15 cellular contexts compared by ENCODE assay signal in the genomic region with DNA sequence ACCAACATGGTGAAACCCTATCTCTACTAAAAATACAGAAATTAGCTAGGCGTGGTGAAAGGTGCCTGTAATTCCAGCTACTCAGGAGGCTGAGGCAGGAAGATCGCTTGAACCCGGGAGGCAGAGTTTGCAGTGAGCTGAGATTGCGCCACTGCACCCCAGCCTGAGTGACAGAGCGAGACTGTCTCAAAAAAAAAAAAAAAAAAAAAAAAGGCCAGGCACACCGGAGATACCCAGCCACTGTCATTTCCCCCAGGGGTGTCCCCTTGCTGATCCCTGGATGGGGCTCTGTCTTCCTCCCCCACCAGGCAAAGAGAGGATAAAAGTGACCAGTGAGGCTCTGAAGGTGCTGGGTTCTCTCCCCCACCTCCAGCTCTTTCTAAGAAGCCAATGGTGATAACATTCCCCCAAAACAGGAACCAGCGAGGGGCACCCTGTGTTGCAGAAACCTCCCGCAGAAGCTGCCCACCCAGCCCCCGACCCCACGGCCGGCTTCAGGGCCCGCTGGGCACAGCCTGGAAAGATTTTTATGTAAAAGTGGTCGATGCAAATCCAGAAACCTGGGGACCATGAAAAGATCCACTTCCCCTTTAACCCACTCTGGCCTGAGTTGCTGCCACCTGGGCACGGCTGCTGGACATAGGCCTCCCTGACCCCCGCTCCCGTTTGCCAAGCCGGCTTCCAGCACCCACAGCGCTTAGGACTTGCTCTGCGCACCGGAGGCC.
DNase-seq lines count a peak whose midpoint lies in the region; ATAC-seq and TF ChIP-seq lines count a peak whose summit lies in the region.
"Had no signal": no experiment of that assay in that cellular context is flagged by ENCODE, and none has a peak within 500 bp of the region (broad histone marks: within the 10 kb centered on the region; RNA-seq: fewer than 3 reads in every experiment).

No MANE protein-coding gene starts in this region.

- no peaks in the 10 kb centered on the region for H3K36me3 ChIP-seq in DOHH2 (ENCODE audit: control insufficient read depth, low read length)
- H3K36me3 ChIP-seq: prostate gland had no signal

- no peaks in the 10 kb centered on the region for H3K27me3 Mint-ChIP-seq in effector memory CD8-positive, alpha-beta T cell

- TF ChIP-seq CTCF in DOHH2 (IDR thresholded peaks at IDR 0.05; ENCODE audit: low read depth, low read length, poor library complexity, severe bottlenecking) (no peak), NB4 (IDR thresholded peaks at IDR 0.05; ENCODE audit: low read depth, low read length) (no peak), omental fat pad (IDR thresholded peaks at IDR 0.05) (no peak)

- H3F3A ChIP-seq in DOHH2 (ENCODE audit: control insufficient read depth, insufficient read depth): peaks cover 32% of the 10 kb centered on the region

- peaks cover 3% of the 10 kb centered on the region for H3K36me3 Mint-ChIP-seq in effector memory CD8-positive, alpha-beta T cell (ENCODE audit: insufficient read depth)

- DNase-seq in NB4 (ENCODE audit: low read depth) (peak; percentile 39), omental fat pad (ENCODE audit: low spot score) (no peak), middle frontal gyrus (ENCODE audit: extremely low spot score, low spot score) (no peak)
- DNase-seq in effector memory CD8-positive, alpha-beta T cell: no peak
- no peak for DNase-seq in activated CD4-positive, alpha-beta T cell treated with anti-CD3 and anti-CD28 coated beads for 4 hours
- DNase-seq: activated CD4-positive, alpha-beta T cell treated with anti-CD3 and anti-CD28 coated beads for 1 hour; activated CD8-positive, alpha-beta memory T cell treated with anti-CD3 and anti-CD28 coated beads, Interleukin-2, amount 10 ng/mL, durations not matched to agents 7 days and 5 days; effector CD8-positive, alpha-beta T cell; GDM1; NCI-H187 had no signal

- H3K4me1 Mint-ChIP-seq in effector memory CD8-positive, alpha-beta T cell (ENCODE audit: low read depth in 2 of 2): peaks cover 62 to 63% of the 10 kb centered on the region in 2 donors

- H3K79me2 ChIP-seq in DOHH2 (ENCODE audit: control insufficient read depth, low read length): no peaks in the 10 kb centered on the region

- H3K27ac ChIP-seq in DOHH2 (ENCODE audit: low read depth, low read length): no peak overlapping the region
- H3K27ac ChIP-seq: prostate gland had no signal

- no peaks in the 10 kb centered on the region for H4K20me1 ChIP-seq in DOHH2 (ENCODE audit: control insufficient read depth, insufficient read depth, low read depth, low read length)

- H3K4me3 ChIP-seq in DOHH2 (ENCODE audit: low read length) (peak overlapping the region; percentile 38), NB4 (ENCODE audit: low read depth, low read length) (no peak overlapping the region)
- H3K4me3 ChIP-seq: prostate gland, testis had no signal

- no peaks in the 10 kb centered on the region for H3K9me3 ChIP-seq in DOHH2 (ENCODE audit: control insufficient read depth, insufficient read depth, low read length)
- H3K9me3 ChIP-seq: prostate gland, testis had no signal

- H3K9me2 ChIP-seq in DOHH2 (replicated peaks; ENCODE audit: control insufficient read depth, low read length): no peaks in the 10 kb centered on the region

- no peaks in the 10 kb centered on the region for H3K9me3 Mint-ChIP-seq in effector memory CD8-positive, alpha-beta T cell
- H3K9me3 Mint-ChIP-seq: T-helper 2 cell treated with Interferon-gamma antibody and Interleukin-4, amounts not matched to agents 5 μg/mL and 100 μg/mL, for 36 hours had no signal

- H3K4me2 ChIP-seq in DOHH2 (ENCODE audit: low read length): peak overlapping the region; percentile 50

- peak overlapping the region; percentile 57 to 64 for H3K4me3 Mint-ChIP-seq in effector memory CD8-positive, alpha-beta T cell
- H3K4me3 Mint-ChIP-seq: activated CD8-positive, alpha-beta memory T cell treated with anti-CD3 and anti-CD28 coated beads, Interleukin-2, amount 10 ng/mL, durations not matched to agents 7 days and 5 days had no signal

- no peak for ATAC-seq in effector memory CD8-positive, alpha-beta T cell (replicated peaks)
- ATAC-seq in omental fat pad (ENCODE audit: low FRiP score) (peak; percentile 1), GM21825 (IDR thresholded peaks at IDR 0.05; ENCODE audit: unreplicated experiment) (no peak)
- ATAC-seq: activated CD8-positive, alpha-beta memory T cell treated with anti-CD3 and anti-CD28 coated beads, Interleukin-2, amount 10 ng/mL, durations not matched to agents 7 days and 5 days had no signal

- H3K27me3 ChIP-seq in DOHH2 (ENCODE audit: control insufficient read depth, low read length): no peaks in the 10 kb centered on the region
- H3K27me3 ChIP-seq: testis had no signal

- no peak for TF ChIP-seq POLR2A in NB4 (IDR thresholded peaks at IDR 0.05; ENCODE audit: extremely low read depth, insufficient read length)

- peak overlapping the region in 1 of 2 donors; percentile 82 for H3K27ac Mint-ChIP-seq in effector memory CD8-positive, alpha-beta T cell

- H3K4me1 ChIP-seq in DOHH2 (ENCODE audit: control insufficient read depth, low read length): peaks cover 60% of the 10 kb centered on the region
- H3K4me1 ChIP-seq: prostate gland had no signal
